Comparison of ENCODE assay signal across 9 cellular contexts in genomic region chr17:75459590-75460267, GRCh38. TPM values are rescaled to one million over a fixed set of nuclear protein-coding genes. Genes with fewer than 3 reads are reported as not detected.
DNase-seq lines count a peak whose midpoint lies in the region; ATAC-seq, FAIRE-seq and TF ChIP-seq lines count a peak whose summit lies in the region.
"Had no signal": no experiment of that assay in that cellular context is flagged by ENCODE, and none has a peak within 500 bp of the region (broad histone marks: within the 10 kb centered on the region; RNA-seq: fewer than 3 reads in every experiment).

No MANE protein-coding gene starts in this region.

- FAIRE-seq in HTR-8/SVneo (lab: Jason Lieb, UNC): no peak

- peaks cover 34 to 46% (median 40%) of the 10 kb centered on the region in 4 donors for H3K4me1 ChIP-seq in esophagus muscularis mucosa

- intact Hi-C loops in esophagus muscularis mucosa (cut with DNase I): no loop called here

- H3K27ac ChIP-seq in esophagus muscularis mucosa (replicated peaks in 1 of 4): peak overlapping the region; percentile 28 to 62 (median 48)

- H3K4me3 ChIP-seq in esophagus muscularis mucosa: no peak overlapping the region

- no peak for TF ChIP-seq EP300 in esophagus muscularis mucosa (IDR thresholded peaks at IDR 0.05)

- 67% methylated on average over 9 of the region's 9 CpGs for WGBS in esophagus muscularis mucosa

- no peak for TF ChIP-seq POLR2A in esophagus muscularis mucosa (IDR thresholded peaks at IDR 0.05; ENCODE audit: low read depth)

- no peaks in the 10 kb centered on the region for H3K27me3 ChIP-seq in esophagus muscularis mucosa

- DNase-seq in NOMO-1 treated with DMSO at 0.1 percent for 48 hours (lab: John Stamatoyannopoulos, UW; ENCODE audit: unreplicated experiment) (peak; percentile 83), esophagus muscularis mucosa (ENCODE audit: extremely low spot score) (no peak), renal cortical epithelial cell (ENCODE audit: low read depth) (peak; percentile 77), HTR-8/SVneo (ENCODE audit: insufficient read length, low spot score) (no peak)
- no peak for DNase-seq in activated CD4-positive, alpha-beta T cell treated with anti-CD3 and anti-CD28 coated beads, Interleukin-2, amount 50 U/mL, for 1 hour
- DNase-seq: GDM1 had no signal

- H3K9me3 ChIP-seq in esophagus muscularis mucosa: no peaks in the 10 kb centered on the region

- TF ChIP-seq CTCF in esophagus muscularis mucosa (IDR thresholded peaks at IDR 0.05): no peak

- peak; percentile 44 for ATAC-seq in GM18498 (IDR thresholded peaks at IDR 0.05; ENCODE audit: unreplicated experiment)
- ATAC-seq in HG03354 (IDR thresholded peaks at IDR 0.05; ENCODE audit: poor library complexity, severe bottlenecking, unreplicated experiment): no peak
- ATAC-seq in HG02852 (IDR thresholded peaks at IDR 0.05; ENCODE audit: unreplicated experiment): no peak

- peaks cover 0 to 3% (median 0%) of the 10 kb centered on the region in 4 donors for H3K36me3 ChIP-seq in esophagus muscularis mucosa

RNA-seq across cellular contexts. Expression of gene TMEM94, which starts 3.3 kb away (rescaled TPM):
- total RNA-seq in esophagus muscularis mucosa (10 to 100 TPM; 35.3 to 71.4 (median 46.3) TPM), renal cortical epithelial cell (17.2 and 68.5 TPM in 2 replicates)

RNA-seq across cellular contexts. Expression of gene GRB2, which starts 54.3 kb away (rescaled TPM):
- total RNA-seq in esophagus muscularis mucosa: 100 to 1,000 TPM in 3 of 4 donors, 10 to 100 TPM in 1; 84.3 to 140 (median 113) TPM
- total RNA-seq in renal cortical epithelial cell: 110 and 112 TPM in 2 replicates

RNA-seq across cellular contexts. Expression of gene CASKIN2, which starts 55.6 kb away (rescaled TPM):
- total RNA-seq in esophagus muscularis mucosa (10 to 100 TPM; 16.2 to 43.5 (median 35.5) TPM), renal cortical epithelial cell (4.3 and 26.2 TPM in 2 replicates)

RNA-seq across cellular contexts. Expression of gene TSEN54, which starts 56.6 kb away (rescaled TPM):
- total RNA-seq in esophagus muscularis mucosa (10 to 100 TPM; 14.5 to 32.1 (median 24.1) TPM), renal cortical epithelial cell (11.1 and 14.5 TPM in 2 replicates)

Comparison
In these comparisons a context has a peak if more than half of its experiments do, and no peak if none do; other contexts are left out.
1. DNase-seq: peak in NOMO-1 treated with DMSO at 0.1 percent for 48 hours (single experiment) and renal cortical epithelial cell (single experiment); none in esophagus muscularis mucosa (single experiment), activated CD4-positive, alpha-beta T cell treated with anti-CD3 and anti-CD28 coated beads, Interleukin-2, amount 50 U/mL, for 1 hour (single experiment) and HTR-8/SVneo (single experiment).